Comparison of ENCODE assay signal across 29 cellular contexts in genomic region chr4:62023633-62024032, GRCh38.
"Had no signal": no experiment of that assay in that cellular context is flagged by ENCODE, and none has a peak within 500 bp of the region (broad histone marks: within the 10 kb centered on the region; RNA-seq: fewer than 3 reads in every experiment).

No MANE protein-coding gene starts in this region.

- H3K4me1 Mint-ChIP-seq: activated CD4-positive, alpha-beta T cell treated with anti-CD3 and anti-CD28 coated beads, Interleukin-2, amount 10 ng/mL, durations not matched to agents 7 days and 5 days; activated T-helper 17 cell treated with anti-CD3 and anti-CD28 coated beads, Interleukin-2, amount 50 U/mL, for 72 hours had no signal

- H3K4me3 Mint-ChIP-seq: activated CD4-positive, alpha-beta T cell treated with anti-CD3 and anti-CD28 coated beads, Interleukin-2, amount 10 ng/mL, durations not matched to agents 7 days and 5 days; activated CD8-positive, alpha-beta T cell treated with anti-CD3 and anti-CD28 coated beads for 36 hours; activated naive CD8-positive, alpha-beta T cell; activated T-cell treated with anti-CD3 and anti-CD28 coated beads, Interleukin-2, amount 50 U/mL, for 4 hours; activated T-helper 17 cell treated with anti-CD3 and anti-CD28 coated beads, Interleukin-2, amount 50 U/mL, for 72 hours; WTC11 had no signal

- H3K36me3 ChIP-seq: brain microvascular endothelial cell, cardiac muscle cell, colonic mucosa, gastrocnemius medialis, heart right ventricle had no signal

- ATAC-seq: activated CD8-positive, alpha-beta T cell treated with anti-CD3 and anti-CD28 coated beads for 36 hours; activated T-cell treated with anti-CD3 and anti-CD28 coated beads, Interleukin-2, amount 50 U/mL, for 4 hours; activated T-helper 17 cell treated with anti-CD3 and anti-CD28 coated beads, Interleukin-2, amount 50 U/mL, for 72 hours; esophagus mucosa; gastrocnemius medialis; heart right ventricle; WTC11 had no signal

- H3K9me3 ChIP-seq: colonic mucosa, gastrocnemius medialis, heart right ventricle had no signal

- DNase-seq: activated CD4-positive, alpha-beta T cell treated with anti-CD3 and anti-CD28 coated beads for 1 hour; activated CD4-positive, alpha-beta T cell treated with anti-CD3 and anti-CD28 coated beads for 4 hours; activated CD4-positive, alpha-beta T cell treated with anti-CD3 and anti-CD28 coated beads, Interleukin-2, amount 10 ng/mL, durations not matched to agents 7 days and 5 days; activated CD4-positive, alpha-beta T cell treated with anti-CD3 and anti-CD28 coated beads, Interleukin-2, amount 50 U/mL, for 48 hours; activated CD8-positive, alpha-beta memory T cell treated with anti-CD3 and anti-CD28 coated beads for 24 hours; activated CD8-positive, alpha-beta T cell treated with anti-CD3 and anti-CD28 coated beads for 36 hours; activated effector memory CD4-positive, alpha-beta T cell treated with Interleukin-2 at 50 U/mL for 16 hours; activated gamma-delta T cell treated with Interleukin-2 at 50 U/mL for 16 hours; activated naive CD4-positive, alpha-beta T cell treated with anti-CD3 and anti-CD28 coated beads, Interleukin-2, amount 50 U/mL, for 16 hours; activated naive CD4-positive, alpha-beta T cell treated with Interleukin-2 at 50 U/mL for 16 hours; activated T-cell treated with anti-CD3 and anti-CD28 coated beads, Interleukin-2, amount 50 U/mL, for 4 hours; amniotic stem cell; anterior cingulate cortex; brain microvascular endothelial cell; central memory CD4-positive, alpha-beta T cell; cerebellar nuclear complex; colonic mucosa; effector CD8-positive, alpha-beta T cell; foreskin fibroblast; gastrocnemius medialis; heart right ventricle; T-helper 2 cell had no signal

- H3K4me3 ChIP-seq: cardiac muscle cell, colonic mucosa, gastrocnemius medialis, heart right ventricle, hepatocyte had no signal

- H3K36me3 Mint-ChIP-seq: activated naive CD8-positive, alpha-beta T cell; WTC11 had no signal

- H3K27ac Mint-ChIP-seq: activated CD4-positive, alpha-beta T cell treated with anti-CD3 and anti-CD28 coated beads, Interleukin-2, amount 10 ng/mL, durations not matched to agents 7 days and 5 days; activated CD8-positive, alpha-beta T cell treated with anti-CD3 and anti-CD28 coated beads for 36 hours; activated naive CD8-positive, alpha-beta T cell; activated T-helper 17 cell treated with anti-CD3 and anti-CD28 coated beads, Interleukin-2, amount 50 U/mL, for 72 hours; WTC11 had no signal

- H3K79me2 ChIP-seq: hepatocyte had no signal

- H3K27me3 Mint-ChIP-seq: activated CD4-positive, alpha-beta T cell treated with anti-CD3 and anti-CD28 coated beads, Interleukin-2, amount 10 ng/mL, durations not matched to agents 7 days and 5 days; activated CD8-positive, alpha-beta T cell treated with anti-CD3 and anti-CD28 coated beads for 36 hours; activated naive CD8-positive, alpha-beta T cell; activated T-helper 17 cell treated with anti-CD3 and anti-CD28 coated beads, Interleukin-2, amount 50 U/mL, for 72 hours had no signal

- H3K27ac ChIP-seq: brain microvascular endothelial cell, cardiac muscle cell, colonic mucosa, gastrocnemius medialis, heart right ventricle, hepatocyte, VCaP had no signal

- H3K27me3 ChIP-seq: brain microvascular endothelial cell, cardiac muscle cell, colonic mucosa, gastrocnemius medialis, heart right ventricle, hepatocyte had no signal

- H2AFZ ChIP-seq: hepatocyte had no signal

- H3K9me3 Mint-ChIP-seq: WTC11 had no signal

- H3K4me1 ChIP-seq: colonic mucosa, gastrocnemius medialis, heart right ventricle had no signal

- H3K4me2 ChIP-seq: hepatocyte had no signal
